Comparison of ENCODE assay signal across 8 cellular contexts in the genomic region with DNA sequence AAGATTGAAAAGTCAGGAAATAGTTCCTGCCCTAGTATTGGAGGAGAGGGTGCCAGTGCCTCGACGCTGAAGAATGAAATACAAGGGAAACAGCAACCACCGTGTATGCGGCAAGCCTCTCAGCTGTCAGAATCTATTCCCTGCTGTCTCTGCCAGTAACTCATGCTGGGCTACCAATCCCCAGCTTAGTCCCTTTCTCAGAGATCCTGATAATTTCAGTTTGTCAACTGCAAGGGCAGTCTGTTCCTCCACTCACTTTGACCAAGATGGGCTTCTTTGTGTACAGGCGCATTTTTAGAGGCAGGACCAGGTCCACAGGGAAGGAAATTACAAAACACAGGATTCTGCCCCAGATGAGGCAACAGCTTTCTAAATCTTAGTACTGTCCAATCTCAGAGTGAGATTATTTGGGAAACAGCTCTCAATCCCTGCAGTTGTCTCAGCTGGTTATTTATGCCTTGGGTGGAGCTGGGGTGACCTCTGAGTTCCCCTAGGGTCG. TPM values are rescaled to one million over a fixed set of nuclear protein-coding genes. Genes with fewer than 3 reads are reported as not detected.
DNase-seq lines count a peak whose midpoint lies in the region; FAIRE-seq and TF ChIP-seq lines count a peak whose summit lies in the region.

No MANE protein-coding gene starts in this region.

- FAIRE-seq in bronchial epithelial cell (lab: Jason Lieb, UNC), result no peak

- peak; percentile 43 for DNase-seq in Ammon's horn (ENCODE audit: low spot score)
- no peak for DNase-seq in bronchial epithelial cell (ENCODE audit: low read depth)
- peak; percentile 82 for DNase-seq in myocyte (ENCODE audit: low read depth)
- no peak for DNase-seq in stimulated activated CD4-positive, alpha-beta T cell treated with anti-CD3 and anti-CD28 coated beads, Interleukin-2, amount 100 ng/mL, for 24 hours
- DNase-seq in NCI-H1105 treated with DMSO at 0.1 percent for 48 hours (lab: John Stamatoyannopoulos, UW), result no peak
- DNase-seq in activated CD8-positive, alpha-beta memory T cell treated with anti-CD3 and anti-CD28 coated beads for 24 hours, result no peak
- DNase-seq in NCI-H1417 treated with DMSO at 0.1 percent for 48 hours (lab: John Stamatoyannopoulos, UW), result no peak

- H3K36me3 ChIP-seq in HUES6 (ENCODE audit: control insufficient read depth, insufficient read depth, low read length) (no peaks in the 10 kb centered on the region; the same call in 1 of the 2 replicates), bronchial epithelial cell (ENCODE audit: control insufficient read depth, insufficient read depth, low read length) (peaks cover 4% of the 10 kb centered on the region)

- H3K4me3 ChIP-seq in HUES6 (ENCODE audit: low read depth, low read length) (peak overlapping the region; percentile 64; the same call in 1 of the 2 replicates), bronchial epithelial cell (ENCODE audit: low read depth, low read length) (peak overlapping the region; percentile 53)

- H3K27me3 ChIP-seq in HUES6 (ENCODE audit: control insufficient read depth, insufficient read depth, low read length) (no peaks in the 10 kb centered on the region), bronchial epithelial cell (ENCODE audit: control insufficient read depth, insufficient read depth, low read length) (no peaks in the 10 kb centered on the region)

- H3K9ac ChIP-seq in HUES6 (ENCODE audit: low read length), result peak overlapping the region; percentile 95

- no peak overlapping the region for H3K27ac ChIP-seq in HUES6 (ENCODE audit: low read depth, low read length)

- TF ChIP-seq CTCF in bronchial epithelial cell (IDR thresholded peaks at IDR 0.05; ENCODE audit: insufficient read depth, low read length, severe bottlenecking), result no peak

- H3K9me3 ChIP-seq in HUES6 (ENCODE audit: control insufficient read depth, insufficient read depth, low read depth, low read length), result no peaks in the 10 kb centered on the region

- peaks cover 27% of the 10 kb centered on the region for H3K4me1 ChIP-seq in HUES6 (ENCODE audit: control insufficient read depth, insufficient read depth, low read length)

RNA-seq across cellular contexts. Expression of gene NQO1, which starts 1.3 kb away (rescaled TPM):
- total RNA-seq in bronchial epithelial cell, result 93.2 and 107 TPM in 2 replicates
- total RNA-seq in myocyte, result 257 and 375 TPM in 2 replicates
- 290 TPM for polyA plus RNA-seq in myocyte (2012)

RNA-seq across cellular contexts. Expression of gene NOB1, which starts 29.7 kb away (rescaled TPM):
- total RNA-seq in bronchial epithelial cell, result 22.1 and 24.7 TPM in 2 replicates
- total RNA-seq in myocyte, result 17.5 and 20.1 TPM in 2 replicates
- 43.4 TPM for polyA plus RNA-seq in myocyte (2012)

RNA-seq across cellular contexts. Expression of gene WWP2, which starts 37.1 kb away (rescaled TPM):
- total RNA-seq in bronchial epithelial cell, result 15.0 and 18.4 TPM in 2 replicates
- 13.1 and 19.2 TPM in 2 replicates for total RNA-seq in myocyte
- polyA plus RNA-seq in myocyte (2012), result 17.7 TPM

Comparison
In these comparisons a context has a peak if more than half of its experiments do, and no peak if none do; other contexts are left out.
1. DNase-seq: peak in Ammon's horn (single experiment) and myocyte (single experiment); none in bronchial epithelial cell (single experiment), stimulated activated CD4-positive, alpha-beta T cell treated with anti-CD3 and anti-CD28 coated beads, Interleukin-2, amount 100 ng/mL, for 24 hours (0 of 2), NCI-H1105 treated with DMSO at 0.1 percent for 48 hours (single experiment), activated CD8-positive, alpha-beta memory T cell treated with anti-CD3 and anti-CD28 coated beads for 24 hours (single experiment) and NCI-H1417 treated with DMSO at 0.1 percent for 48 hours (single experiment).